Comparison of ENCODE assay signal across 14 cellular contexts in genomic region chr13:28415994-28416411, GRCh38.
DNase-seq lines count a peak whose midpoint lies in the region; ATAC-seq and TF ChIP-seq lines count a peak whose summit lies in the region.
"Had no signal": no experiment of that assay in that cellular context is flagged by ENCODE, and none has a peak within 500 bp of the region (broad histone marks: within the 10 kb centered on the region; RNA-seq: fewer than 3 reads in every experiment).

No MANE protein-coding gene starts in this region.

- no peak for TF ChIP-seq POLR2A in NB4 (IDR thresholded peaks at IDR 0.05; ENCODE audit: extremely low read depth, insufficient read length)

- peak; percentile 12 for TF ChIP-seq CTCF in NB4 (IDR thresholded peaks at IDR 0.05; ENCODE audit: low read depth, low read length)
- no peak for TF ChIP-seq CTCF in RWPE1 (conservative IDR thresholded peaks at IDR 0.05; ENCODE audit: low read depth)

- no peak overlapping the region for H3K27ac ChIP-seq in RWPE1
- H3K27ac ChIP-seq: KMS-11 had no signal

- DNase-seq in activated naive CD8-positive, alpha-beta T cell treated with anti-CD3 and anti-CD28 coated beads, Interleukin-2, amount 50 U/mL, for 24 hours = no peak
- DNase-seq in activated naive CD8-positive, alpha-beta T cell treated with anti-CD3 and anti-CD28 coated beads for 36 hours = no peak
- peak; percentile 73 for DNase-seq in NB4 (ENCODE audit: low read depth)
- DNase-seq in central memory CD8-positive, alpha-beta T cell (ENCODE audit: low spot score in 2 of 2) = no peak
- no peak for DNase-seq in stimulated activated naive B cell treated with anti-CD40 and anti-IgM and Interleukin-4, amounts not matched to agents 10 μg/mL and 1 μg/mL and 100 μg/mL, for 72 hours
- no peak for DNase-seq in stimulated activated naive CD4-positive, alpha-beta T cell treated with Interleukin-2 at 50 U/mL for 16 hours (lab: John Stamatoyannopoulos, UW)
- DNase-seq in RWPE1 (ENCODE audit: low spot score) = no peak
- DNase-seq: activated CD4-positive, alpha-beta T cell treated with anti-CD3 and anti-CD28 coated beads, Interleukin-2, amount 50 U/mL, for 48 hours; DMS79; kidney had no signal

- peak; percentile 24 for ATAC-seq in activated naive CD8-positive, alpha-beta T cell treated with anti-CD3 and anti-CD28 coated beads, Interleukin-2, amount 50 U/mL, for 24 hours
- ATAC-seq in central memory CD8-positive, alpha-beta T cell (replicated peaks; ENCODE audit: extremely low read depth, poor library complexity, severe bottlenecking) = peak; percentile 40
- ATAC-seq in stimulated activated naive B cell treated with anti-CD40 and anti-IgM and Interleukin-4, amounts not matched to agents 10 μg/mL and 1 μg/mL and 100 μg/mL, for 72 hours (replicated peaks) = peak; percentile 49 to 51
- ATAC-seq in HG03354 (IDR thresholded peaks at IDR 0.05; ENCODE audit: poor library complexity, severe bottlenecking, unreplicated experiment) = no peak

- H3K4me3 Mint-ChIP-seq in activated naive CD8-positive, alpha-beta T cell treated with anti-CD3 and anti-CD28 coated beads, Interleukin-2, amount 50 U/mL, for 24 hours = no peak overlapping the region
- H3K4me3 Mint-ChIP-seq in activated naive CD8-positive, alpha-beta T cell treated with anti-CD3 and anti-CD28 coated beads for 36 hours = no peak overlapping the region
- no peak overlapping the region for H3K4me3 Mint-ChIP-seq in central memory CD8-positive, alpha-beta T cell
- no peak overlapping the region for H3K4me3 Mint-ChIP-seq in stimulated activated naive B cell treated with anti-CD40 and anti-IgM and Interleukin-4, amounts not matched to agents 10 μg/mL and 1 μg/mL and 100 μg/mL, for 72 hours
- H3K4me3 Mint-ChIP-seq: T-helper 2 cell treated with Interferon-gamma antibody and Interleukin-4, amounts not matched to agents 5 μg/mL and 100 μg/mL, for 36 hours had no signal

- no peak overlapping the region for H3K4me3 ChIP-seq in NB4 (ENCODE audit: low read depth, low read length)

- H3K27me3 Mint-ChIP-seq in activated naive CD8-positive, alpha-beta T cell treated with anti-CD3 and anti-CD28 coated beads, Interleukin-2, amount 50 U/mL, for 24 hours = no peaks in the 10 kb centered on the region
- H3K27me3 Mint-ChIP-seq in activated naive CD8-positive, alpha-beta T cell treated with anti-CD3 and anti-CD28 coated beads for 36 hours = peaks cover 4% of the 10 kb centered on the region
- peaks cover 60% of the 10 kb centered on the region for H3K27me3 Mint-ChIP-seq in central memory CD8-positive, alpha-beta T cell
- H3K27me3 Mint-ChIP-seq in stimulated activated naive B cell treated with anti-CD40 and anti-IgM and Interleukin-4, amounts not matched to agents 10 μg/mL and 1 μg/mL and 100 μg/mL, for 72 hours = no peaks in the 10 kb centered on the region

- peaks cover 7% of the 10 kb centered on the region for H3K4me1 Mint-ChIP-seq in activated naive CD8-positive, alpha-beta T cell treated with anti-CD3 and anti-CD28 coated beads, Interleukin-2, amount 50 U/mL, for 24 hours
- H3K4me1 Mint-ChIP-seq in activated naive CD8-positive, alpha-beta T cell treated with anti-CD3 and anti-CD28 coated beads for 36 hours = no peaks in the 10 kb centered on the region
- H3K4me1 Mint-ChIP-seq in central memory CD8-positive, alpha-beta T cell = no peaks in the 10 kb centered on the region
- peaks cover 12 to 40% of the 10 kb centered on the region in 2 donors for H3K4me1 Mint-ChIP-seq in stimulated activated naive B cell treated with anti-CD40 and anti-IgM and Interleukin-4, amounts not matched to agents 10 μg/mL and 1 μg/mL and 100 μg/mL, for 72 hours

- H3K9me3 Mint-ChIP-seq in activated naive CD8-positive, alpha-beta T cell treated with anti-CD3 and anti-CD28 coated beads, Interleukin-2, amount 50 U/mL, for 24 hours = no peaks in the 10 kb centered on the region
- H3K9me3 Mint-ChIP-seq in activated naive CD8-positive, alpha-beta T cell treated with anti-CD3 and anti-CD28 coated beads for 36 hours = no peaks in the 10 kb centered on the region
- no peaks in the 10 kb centered on the region for H3K9me3 Mint-ChIP-seq in central memory CD8-positive, alpha-beta T cell
- no peaks in the 10 kb centered on the region for H3K9me3 Mint-ChIP-seq in stimulated activated naive B cell treated with anti-CD40 and anti-IgM and Interleukin-4, amounts not matched to agents 10 μg/mL and 1 μg/mL and 100 μg/mL, for 72 hours
- H3K9me3 Mint-ChIP-seq: T-helper 2 cell treated with Interferon-gamma antibody and Interleukin-4, amounts not matched to agents 5 μg/mL and 100 μg/mL, for 36 hours had no signal

- H3K36me3 Mint-ChIP-seq in activated naive CD8-positive, alpha-beta T cell treated with anti-CD3 and anti-CD28 coated beads, Interleukin-2, amount 50 U/mL, for 24 hours (ENCODE audit: low read depth) = no peaks in the 10 kb centered on the region
- H3K36me3 Mint-ChIP-seq in activated naive CD8-positive, alpha-beta T cell treated with anti-CD3 and anti-CD28 coated beads for 36 hours = no peaks in the 10 kb centered on the region
- H3K36me3 Mint-ChIP-seq in central memory CD8-positive, alpha-beta T cell (ENCODE audit: insufficient read depth) = no peaks in the 10 kb centered on the region
- H3K36me3 Mint-ChIP-seq in stimulated activated naive B cell treated with anti-CD40 and anti-IgM and Interleukin-4, amounts not matched to agents 10 μg/mL and 1 μg/mL and 100 μg/mL, for 72 hours = peaks cover 7 to 25% of the 10 kb centered on the region in 2 donors

- no peak overlapping the region for H3K27ac Mint-ChIP-seq in activated naive CD8-positive, alpha-beta T cell treated with anti-CD3 and anti-CD28 coated beads, Interleukin-2, amount 50 U/mL, for 24 hours
- no peak overlapping the region for H3K27ac Mint-ChIP-seq in activated naive CD8-positive, alpha-beta T cell treated with anti-CD3 and anti-CD28 coated beads for 36 hours
- no peak overlapping the region for H3K27ac Mint-ChIP-seq in central memory CD8-positive, alpha-beta T cell (ENCODE audit: low read depth)
- H3K27ac Mint-ChIP-seq in stimulated activated naive B cell treated with anti-CD40 and anti-IgM and Interleukin-4, amounts not matched to agents 10 μg/mL and 1 μg/mL and 100 μg/mL, for 72 hours = no peak overlapping the region
- H3K27ac Mint-ChIP-seq: progenitor cell of endocrine pancreas; T-helper 2 cell treated with Interferon-gamma antibody and Interleukin-4, amounts not matched to agents 5 μg/mL and 100 μg/mL, for 36 hours had no signal

- POLR2A ChIA-PET in RWPE1 (lab: Yijun Ruan, JAX; ENCODE audit: low non-redundant PET) = no interaction called here

- CTCF ChIA-PET in RWPE1 (lab: Yijun Ruan, JAX) = no interaction called here
